In genomic region chr10:102644066-102644645, GRCh38 we compare ENCODE assay signal across 8 cellular contexts. TPM values are rescaled to one million over a fixed set of nuclear protein-coding genes. Genes with fewer than 3 reads are reported as not detected.
A peak's percentile ranks its signal among the peaks of the same experiment; 100 is the strongest.
DNase-seq lines count a peak whose midpoint lies in the region; ATAC-seq and TF ChIP-seq lines count a peak whose summit lies in the region.

Gene TRIM8 (plus strand): TSS chr10:102644479. CDS start chr10:102644618, 139 bp downstream.

- ATAC-seq in activated CD4-positive, CD25-positive, alpha-beta regulatory T cell treated with anti-CD3 and anti-CD28 coated beads, Interleukin-2, amount 50 U/mL, for 24 hours, result no peak
- peak; percentile 42 for ATAC-seq in Panc1

- peak within 1 kb of the TSS; percentile 95 for H4K91ac ChIP-seq in trophoblast cell (ENCODE audit: low read depth, low read length)

- intact Hi-C loops in Panc1 (cut with micrococcal nuclease; ENCODE audit: unreplicated experiment), result loop anchor here (5.0 kb wide), 1 partner anchor 142 kb away; the partner anchor contains the start of genes ACTR1A and SUFU
- intact Hi-C loops in activated naive CD4-positive, alpha-beta T cell treated with anti-CD3 and anti-CD28 coated beads for 36 hours (cut with micrococcal nuclease), result loop anchor here (10.0 kb wide), 3 partner anchors 551 to 1289 kb away; partner anchors contain the start of genes BTRC, NT5C2 and TAF5

- in situ Hi-C loops in Panc1 (cut with HindIII; ENCODE audit: low pct_unique_long_range_greater_than_20kb, low sequenced_read_pairs), result no loop called here

- H3K4me3 ChIP-seq in Panc1 (ENCODE audit: low read depth in 2 of 2, low read length in 2 of 2), result peak within 1 kb of the TSS; percentile 69 to 86
- H3K4me3 ChIP-seq in trophoblast cell (ENCODE audit: low read depth, low read length), result peak within 1 kb of the TSS; percentile 92

- H3K23ac ChIP-seq in trophoblast cell (ENCODE audit: low read length), result no peak within 1 kb of the TSS

- H3K4me1 ChIP-seq in Panc1 (ENCODE audit: control insufficient read depth, insufficient read depth, low read length), result peaks cover 28% of the 10 kb centered on the region
- peaks cover 10 to 35% of the 10 kb centered on the region in 2 experiments for H3K4me1 ChIP-seq in trophoblast cell (ENCODE audit: control insufficient read depth in 1 of 2, insufficient read depth in 2 of 2, low read length in 2 of 2)

- CTCF ChIA-PET in Panc1 (lab: Charles Lee), result interaction anchor here (0.5 to 1.3 kb wide), 5 partner anchors 16 to 138 kb away, joined by 3 to 6 read pairs (median 4); no protein-coding TSS in a partner anchor
- CTCF ChIA-PET in activated naive CD4-positive, alpha-beta T cell treated with anti-CD3 and anti-CD28 coated beads for 36 hours (lab: Charles Lee), result interaction anchor here (0.7 to 3.0 kb wide), 8 partner anchors 9 to 70 kb away, joined by 3 to 15 read pairs (median 5); partner anchors contain the start of genes ARL3 and SFXN2

- H3K79me1 ChIP-seq in trophoblast cell (ENCODE audit: low read length), result peaks cover 25% of the 10 kb centered on the region

- peak within 1 kb of the TSS; percentile 89 for H3K9ac ChIP-seq in trophoblast cell (ENCODE audit: low read length)

- H4K8ac ChIP-seq in trophoblast cell (ENCODE audit: low read depth, low read length), result peak within 1 kb of the TSS; percentile 70

- no peak for TF ChIP-seq CTCF in Panc1 (IDR thresholded peaks at IDR 0.05)

- H3K27ac Mint-ChIP-seq in activated naive CD4-positive, alpha-beta T cell treated with anti-CD3 and anti-CD28 coated beads for 36 hours, result peak within 1 kb of the TSS; percentile 97

- H3K27me3 ChIP-seq in Panc1 (ENCODE audit: control insufficient read depth, insufficient read depth, low read length) (no peaks in the 10 kb centered on the region), trophoblast cell (ENCODE audit: insufficient read depth, low read length) (no peaks in the 10 kb centered on the region)

- H3K27me3 Mint-ChIP-seq in activated naive CD4-positive, alpha-beta T cell treated with anti-CD3 and anti-CD28 coated beads for 36 hours (ENCODE audit: low read depth), result no peaks in the 10 kb centered on the region

- peak within 1 kb of the TSS; percentile 18 for H2BK120ac ChIP-seq in trophoblast cell (ENCODE audit: insufficient read depth, low read length, poor library complexity)

- peak within 1 kb of the TSS; percentile 2 for H2AK5ac ChIP-seq in trophoblast cell (ENCODE audit: low read length)

- H3K18ac ChIP-seq in trophoblast cell (ENCODE audit: low read length), result peak within 1 kb of the TSS; percentile 93

- H2AFZ ChIP-seq in trophoblast cell (ENCODE audit: insufficient read depth, low read length, poor library complexity), result peak within 1 kb of the TSS; percentile 40

- H3K79me2 ChIP-seq in trophoblast cell (ENCODE audit: control insufficient read depth, insufficient read depth, low read length, poor library complexity), result peaks cover 37% of the 10 kb centered on the region

- peak within 1 kb of the TSS; percentile 92 for H3K4me2 ChIP-seq in trophoblast cell (ENCODE audit: low read length)

- peak within 1 kb of the TSS; percentile 32 for H2BK12ac ChIP-seq in trophoblast cell (ENCODE audit: low read length)

- H3K9me3 ChIP-seq in Panc1 (ENCODE audit: control insufficient read depth, insufficient read depth, low read depth, low read length) (no peaks in the 10 kb centered on the region), trophoblast cell (ENCODE audit: insufficient read depth, low read depth, low read length) (no peaks in the 10 kb centered on the region)

- no TSS peak for BruUV-seq in Panc1 (replicated peaks; lab: Mats Ljungman, UMichigan)

- H4K12ac ChIP-seq in trophoblast cell (ENCODE audit: low read depth, low read length), result peak within 1 kb of the TSS; percentile 43

- no peaks in the 10 kb centered on the region for H3K9me3 Mint-ChIP-seq in activated naive CD4-positive, alpha-beta T cell treated with anti-CD3 and anti-CD28 coated beads for 36 hours

- peak within 1 kb of the TSS; percentile 84 for H3K4ac ChIP-seq in trophoblast cell (ENCODE audit: low read depth, low read length)

- H3K36me3 ChIP-seq in Panc1 (ENCODE audit: control insufficient read depth, insufficient read depth, low read length), result peaks cover 9% of the 10 kb centered on the region; the same call in 1 of the 2 replicates
- H3K36me3 ChIP-seq in trophoblast cell (ENCODE audit: control insufficient read depth in 1 of 2, insufficient read depth in 2 of 2, low read length in 2 of 2), result peaks cover 16 to 17% of the 10 kb centered on the region in 2 experiments

- H3K27ac ChIP-seq in Panc1 (ENCODE audit: low read length) (peak within 1 kb of the TSS; percentile 94), trophoblast cell (ENCODE audit: low read depth, low read length) (peak within 1 kb of the TSS; percentile 99)

- H3K14ac ChIP-seq in trophoblast cell (ENCODE audit: low read length), result peak within 1 kb of the TSS; percentile 96

- POLR2A ChIA-PET in Panc1 (lab: Charles Lee), result interaction anchor here (0.6 to 1.1 kb wide), 3 partner anchors 13 to 97 kb away, joined by 3 to 5 read pairs (median 4); no protein-coding TSS in a partner anchor

- peak in 3 of 4 experiments; percentile 28 to 57 (median 35) for DNase-seq in activated CD4-positive, CD25-positive, alpha-beta regulatory T cell (lab: John Stamatoyannopoulos, UW)
- no peak for DNase-seq in Panc1 (ENCODE audit: low read depth, low spot score)
- peak; percentile 62 for DNase-seq in activated naive CD4-positive, alpha-beta T cell treated with anti-CD3 and anti-CD28 coated beads for 36 hours
- peak; percentile 45 for DNase-seq in glomerular visceral epithelial cell (ENCODE audit: extremely low spot score)
- DNase-seq in trophoblast cell, result peak; percentile 15 to 45
- DNase-seq in DMS79 (lab: John Stamatoyannopoulos, UW), result no peak
- DNase-seq in GF-D8 (lab: John Stamatoyannopoulos, UW), result no peak

- peak within 1 kb of the TSS; percentile 96 for H3K4me3 Mint-ChIP-seq in activated naive CD4-positive, alpha-beta T cell treated with anti-CD3 and anti-CD28 coated beads for 36 hours

- peak within 1 kb of the TSS; percentile 94 for H2BK5ac ChIP-seq in trophoblast cell (ENCODE audit: low read depth, low read length, poor library complexity)

- peaks cover 38% of the 10 kb centered on the region for H3K4me1 Mint-ChIP-seq in activated naive CD4-positive, alpha-beta T cell treated with anti-CD3 and anti-CD28 coated beads for 36 hours (ENCODE audit: low read depth)

- H3K36me3 Mint-ChIP-seq in activated naive CD4-positive, alpha-beta T cell treated with anti-CD3 and anti-CD28 coated beads for 36 hours (ENCODE audit: low read depth), result peaks cover 5% of the 10 kb centered on the region

- no CpG with 5 or more reads among the region's 80 CpGs for WGBS in trophoblast cell (ENCODE audit: extremely low coverage, insufficient coverage, insufficient read length)

RNA-seq across cellular contexts. Expression of gene TRIM8, which starts in this region (rescaled TPM):
- 54.4 TPM for total RNA-seq in Panc1 (2021; ENCODE audit: unreplicated experiment)
- 64.3 TPM for polyA plus RNA-seq in Panc1 (2012; ENCODE audit: insufficient read length)
- total RNA-seq in activated naive CD4-positive, alpha-beta T cell treated with anti-CD3 and anti-CD28 coated beads for 36 hours, result 10 to 100 TPM; 18.8 to 20.0 TPM
- 36.7 and 37.2 TPM in 2 replicates for polyA plus RNA-seq in trophoblast cell (2013)

Comparison
In these comparisons a context has a peak if more than half of its experiments do, and no peak if none do; other contexts are left out.
1. DNase-seq: peak in activated CD4-positive, CD25-positive, alpha-beta regulatory T cell (3 of 4), activated naive CD4-positive, alpha-beta T cell treated with anti-CD3 and anti-CD28 coated beads for 36 hours (single experiment), glomerular visceral epithelial cell (single experiment) and trophoblast cell (2 of 2); none in Panc1 (single experiment), DMS79 (single experiment) and GF-D8 (single experiment).